In the genomic region with DNA sequence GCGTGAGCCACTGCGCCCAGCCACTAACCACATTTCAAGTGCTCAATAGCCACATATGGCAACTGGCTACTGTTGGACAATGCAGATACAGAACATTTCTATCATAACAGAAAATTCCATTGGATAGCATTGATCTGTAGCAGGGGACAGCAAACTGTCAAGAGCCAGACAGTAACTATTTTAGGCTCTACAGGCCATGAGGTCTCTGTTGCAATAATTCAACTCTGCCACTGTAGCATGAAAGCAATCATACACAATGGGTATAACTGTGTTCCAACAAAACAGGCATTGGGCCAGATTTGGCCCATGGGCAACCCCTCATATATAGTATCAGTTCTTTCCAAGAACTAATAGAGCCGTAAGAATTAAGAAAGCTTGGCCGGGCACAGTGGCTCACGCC, we compare ENCODE assay signal across 16 cellular contexts.
"Had no signal": no experiment of that assay in that cellular context is flagged by ENCODE, and none has a peak within 500 bp of the region (broad histone marks: within the 10 kb centered on the region; RNA-seq: fewer than 3 reads in every experiment).

No MANE protein-coding gene starts in this region.

- H3K4me1 Mint-ChIP-seq: WTC11 had no signal

- H3K27ac ChIP-seq: hepatocyte, prostate gland, right lobe of liver, thyroid gland, uterus had no signal

- H3K4me3 Mint-ChIP-seq: activated CD8-positive, alpha-beta T cell treated with anti-CD3 and anti-CD28 coated beads, Interleukin-2, amount 10 ng/mL, durations not matched to agents 7 days and 5 days; activated naive CD8-positive, alpha-beta T cell treated with anti-CD3 and anti-CD28 coated beads for 36 hours; endodermal cell; natural killer cell; stimulated activated memory B cell treated with anti-CD40 and anti-IgM and Interleukin-4, amounts not matched to agents 10 μg/mL and 1 μg/mL and 100 μg/mL, for 72 hours; WTC11 had no signal

- H3K9me3 Mint-ChIP-seq: endodermal cell; natural killer cell; stimulated activated memory B cell treated with anti-CD40 and anti-IgM and Interleukin-4, amounts not matched to agents 10 μg/mL and 1 μg/mL and 100 μg/mL, for 72 hours; WTC11 had no signal

- DNase-seq: activated CD4-positive, alpha-beta T cell treated with anti-CD3 and anti-CD28 coated beads for 48 hours; activated CD8-positive, alpha-beta memory T cell treated with anti-CD3 and anti-CD28 coated beads, Interleukin-2, amount 50 U/mL, for 4 hours; activated CD8-positive, alpha-beta T cell treated with anti-CD3 and anti-CD28 coated beads, Interleukin-2, amount 10 ng/mL, durations not matched to agents 7 days and 5 days; activated naive CD8-positive, alpha-beta T cell treated with anti-CD3 and anti-CD28 coated beads for 36 hours; endodermal cell; mesenchymal stem cell; natural killer cell; right lobe of liver; stimulated activated CD4-positive, alpha-beta T cell treated with anti-CD3 and anti-CD28 coated beads, Interleukin-12 subunit alpha, Interleukin-12 subunit beta, amount 100 ng/mL, for 4 hours; T-helper 1 cell; thyroid gland; uterus had no signal

- H3K36me3 Mint-ChIP-seq: natural killer cell had no signal

- H3K27ac Mint-ChIP-seq: activated CD8-positive, alpha-beta T cell treated with anti-CD3 and anti-CD28 coated beads, Interleukin-2, amount 10 ng/mL, durations not matched to agents 7 days and 5 days; activated naive CD8-positive, alpha-beta T cell treated with anti-CD3 and anti-CD28 coated beads for 36 hours; endodermal cell; natural killer cell; stimulated activated memory B cell treated with anti-CD40 and anti-IgM and Interleukin-4, amounts not matched to agents 10 μg/mL and 1 μg/mL and 100 μg/mL, for 72 hours; WTC11 had no signal

- H3K27me3 Mint-ChIP-seq: activated naive CD8-positive, alpha-beta T cell treated with anti-CD3 and anti-CD28 coated beads for 36 hours; stimulated activated memory B cell treated with anti-CD40 and anti-IgM and Interleukin-4, amounts not matched to agents 10 μg/mL and 1 μg/mL and 100 μg/mL, for 72 hours had no signal
